In genomic region chr17:30116661-30117547, GRCh38 we compare ENCODE assay signal across 8 cellular contexts.
A peak's percentile ranks its signal among the peaks of the same experiment; 100 is the strongest.
DNase-seq lines count a peak whose midpoint lies in the region; ATAC-seq and TF ChIP-seq lines count a peak whose summit lies in the region.

A gene with protein sequence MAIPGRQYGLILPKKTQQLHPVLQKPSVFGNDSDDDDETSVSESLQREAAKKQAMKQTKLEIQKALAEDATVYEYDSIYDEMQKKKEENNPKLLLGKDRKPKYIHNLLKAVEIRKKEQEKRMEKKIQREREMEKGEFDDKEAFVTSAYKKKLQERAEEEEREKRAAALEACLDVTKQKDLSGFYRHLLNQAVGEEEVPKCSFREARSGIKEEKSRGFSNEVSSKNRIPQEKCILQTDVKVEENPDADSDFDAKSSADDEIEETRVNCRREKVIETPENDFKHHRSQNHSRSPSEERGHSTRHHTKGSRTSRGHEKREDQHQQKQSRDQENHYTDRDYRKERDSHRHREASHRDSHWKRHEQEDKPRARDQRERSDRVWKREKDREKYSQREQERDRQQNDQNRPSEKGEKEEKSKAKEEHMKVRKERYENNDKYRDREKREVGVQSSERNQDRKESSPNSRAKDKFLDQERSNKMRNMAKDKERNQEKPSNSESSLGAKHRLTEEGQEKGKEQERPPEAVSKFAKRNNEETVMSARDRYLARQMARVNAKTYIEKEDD (plus strand): TSS chr17:30116816. CDS start chr17:30116844, 28 bp downstream.

- ATAC-seq in GM18907 (IDR thresholded peaks at IDR 0.05; ENCODE audit: unreplicated experiment), result peak; percentile 81
- ATAC-seq in HG03280 (IDR thresholded peaks at IDR 0.05; ENCODE audit: unreplicated experiment), result peak; percentile 85

- peak; percentile 65 for DNase-seq in AG04449 (ENCODE audit: low read depth, low spot score)
- peak; percentile 93 to 96 for DNase-seq in NCI-H446 (lab: John Stamatoyannopoulos, UW)
- DNase-seq in activated CD4-positive, CD25-positive, alpha-beta regulatory T cell (lab: John Stamatoyannopoulos, UW), result peak; percentile 82 to 88 (median 84)
- DNase-seq in caudate nucleus (lab: John Stamatoyannopoulos, UW), result peak in 60 of 61 donors; percentile 37 to 95 (median 85)
- peak; percentile 93 for DNase-seq in inferior parietal cortex (ENCODE audit: extremely low spot score)
- peak; percentile 93 for DNase-seq in smooth muscle cell of the brain vasculature (ENCODE audit: low read depth, low spot score)

- H3K27ac ChIP-seq in caudate nucleus (ENCODE audit: low read depth, low read length), result peak within 1 kb of the TSS; percentile 97

- peak within 1 kb of the TSS; percentile 69 for H3K4me3 ChIP-seq in AG04449 (ENCODE audit: low read depth, low read length)

- CTCF ChIA-PET in AG04449 (lab: Yijun Ruan, JAX), result interaction anchor here (1.3 to 4.3 kb wide), 5 partner anchors 9 to 168 kb away, joined by 3 to 59 read pairs (median 12); no protein-coding TSS in a partner anchor

- POLR2A ChIA-PET in AG04449 (lab: Yijun Ruan, JAX), result interaction anchor here (1.4 kb wide), 1 partner anchor 12 kb away, joined by 3 read pairs; no protein-coding TSS in a partner anchor

- TF ChIP-seq CTCF in AG04449 (IDR thresholded peaks at IDR 0.05; ENCODE audit: insufficient read depth, low read length, missing control alignments), result no peak

Comparison
In these comparisons a context has a peak if more than half of its experiments do, and no peak if none do; other contexts are left out.
1. Peak in every context shown above with its lines: DNase-seq, ATAC-seq, H3K4me3 ChIP-seq and H3K27ac ChIP-seq.